Comparison of ENCODE assay signal across 8 cellular contexts in genomic region chr4:74109116-74109791, GRCh38. TPM values are rescaled to one million over a fixed set of nuclear protein-coding genes. Genes with fewer than 3 reads are reported as not detected.
DNase-seq lines count a peak whose midpoint lies in the region; FAIRE-seq and TF ChIP-seq lines count a peak whose summit lies in the region.

No MANE protein-coding gene starts in this region.

- DNase-seq in GM04504 (ENCODE audit: low read depth) = peak; percentile 89
- DNase-seq in SW480 (ENCODE audit: low spot score) = peak; percentile 52
- DNase-seq in foreskin melanocyte = peak; percentile 77
- DNase-seq in retina = peak; percentile 48
- no peak for DNase-seq in GM12891 (ENCODE audit: insufficient read length, low spot score)
- no peak for DNase-seq in NCI-H1694 (lab: John Stamatoyannopoulos, UW)
- DNase-seq in stimulated activated CD4-positive, alpha-beta T cell treated with anti-CD3 and anti-CD28 coated beads, Interleukin-4, amount 100 ng/mL, for 24 hours = no peak
- no peak for DNase-seq in cerebellum (ENCODE audit: low spot score)

- no peak for TF ChIP-seq POLR2A in GM12891 (IDR thresholded peaks at IDR 0.05; ENCODE audit: low read depth, low read length)

- FAIRE-seq in GM12891 (lab: Jason Lieb, UNC) = no peak

TF ChIP-seq in GM12891, 5 proteins besides CTCF, POLR2A, EP300 and RAD21:
- TF ChIP-seq POU2F2 (IDR thresholded peaks at IDR 0.05; ENCODE audit: low read depth, low read length) (no peak), POLR2AphosphoS5 (IDR thresholded peaks at IDR 0.05; ENCODE audit: low read depth, low read length) (no peak), PAX5 (IDR thresholded peaks at IDR 0.05; ENCODE audit: insufficient read depth, low read length, severe bottlenecking) (no peak)
TF ChIP-seq in GM12891: peak in this region for 0.

RNA-seq across cellular contexts. Expression of gene CXCL2, which starts 10.3 kb away (rescaled TPM):
- polyA plus RNA-seq in GM12891 (2012; ENCODE audit: low read depth, missing spikeins) = not detected
- total RNA-seq in cerebellum = 1.1 TPM

RNA-seq across cellular contexts. Expression of gene MTHFD2L, which starts 48.7 kb away (rescaled TPM):
- polyA plus RNA-seq in GM12891 (2012; ENCODE audit: low read depth, missing spikeins) = 8.0 TPM
- 47.1 TPM for total RNA-seq in cerebellum

Comparison
In these comparisons a context has a peak if more than half of its experiments do, and no peak if none do; other contexts are left out.
1. DNase-seq: peak in GM04504 (single experiment), SW480 (single experiment), foreskin melanocyte (single experiment) and retina (single experiment); none in GM12891 (single experiment), NCI-H1694 (single experiment), stimulated activated CD4-positive, alpha-beta T cell treated with anti-CD3 and anti-CD28 coated beads, Interleukin-4, amount 100 ng/mL, for 24 hours (single experiment) and cerebellum (single experiment).